In the genomic region with DNA sequence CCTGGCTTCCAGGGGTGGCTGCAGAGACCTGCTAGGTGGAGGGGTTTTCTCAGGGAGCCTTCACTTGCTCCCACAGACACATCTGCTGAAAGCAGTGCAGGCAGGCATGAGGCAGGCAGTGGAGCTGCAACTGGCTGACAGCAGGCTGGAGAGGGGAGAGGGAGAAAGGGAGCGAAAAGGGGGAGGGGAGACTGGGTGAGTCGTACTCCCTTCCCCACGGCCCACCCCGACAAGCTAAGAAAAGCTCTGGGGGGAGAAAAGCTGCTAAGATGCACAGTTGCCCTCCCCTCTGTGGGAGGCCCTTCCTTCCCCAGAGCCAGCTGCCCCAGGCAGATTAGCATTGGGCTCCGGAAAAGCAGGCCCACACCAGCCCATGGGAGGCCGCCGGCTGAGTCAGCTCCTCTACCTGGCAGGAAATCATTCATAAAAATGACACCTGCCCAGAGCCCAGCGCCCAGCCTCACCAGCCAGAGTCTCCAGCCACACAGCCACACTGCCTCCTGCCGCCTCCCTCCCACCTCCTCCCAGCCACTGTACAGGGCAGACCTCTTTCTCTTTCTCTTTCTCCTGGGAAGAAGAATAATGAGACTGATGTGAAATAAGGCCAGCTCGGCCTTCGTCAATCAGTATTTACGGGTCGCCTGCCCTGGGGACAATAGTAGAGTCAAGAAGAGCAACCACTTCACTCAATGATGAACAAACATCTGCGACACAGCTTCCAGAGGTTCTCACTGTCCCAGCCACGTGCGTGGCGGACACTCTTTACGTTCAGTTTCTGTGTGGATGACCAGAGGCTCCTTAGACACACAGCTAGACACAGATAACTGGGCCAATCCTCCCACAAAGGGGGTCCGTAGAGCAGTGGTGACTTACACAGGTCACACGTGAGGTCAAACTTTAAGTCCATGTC, we compare ENCODE assay signal across 8 cellular contexts. TPM values are rescaled to one million over a fixed set of nuclear protein-coding genes. Genes with fewer than 3 reads are reported as not detected.
A peak's percentile ranks its signal among the peaks of the same experiment; 100 is the strongest.
DNase-seq lines count a peak whose midpoint lies in the region; ATAC-seq and TF ChIP-seq lines count a peak whose summit lies in the region.

No MANE protein-coding gene starts in this region.

- H3K4me3 ChIP-seq in dorsolateral prefrontal cortex (no peak overlapping the region), prostate gland (no peak overlapping the region), tibial artery (no peak overlapping the region)

- H3K9me3 ChIP-seq in prostate gland: no peaks in the 10 kb centered on the region
- H3K9me3 ChIP-seq in tibial artery: no peaks in the 10 kb centered on the region

- peak overlapping the region in 54 of 59 donors; percentile 21 to 83 (median 63) for H3K27ac ChIP-seq in dorsolateral prefrontal cortex
- no peak overlapping the region for H3K27ac ChIP-seq in prostate gland
- H3K27ac ChIP-seq in tibial artery: no peak overlapping the region

- no peak overlapping the region for H3K4me3 Mint-ChIP-seq in activated CD4-positive, alpha-beta T cell treated with anti-CD3 and anti-CD28 coated beads, Interleukin-2, amount 10 ng/mL, durations not matched to agents 24 days and 14 days

- H3K4me1 Mint-ChIP-seq in activated CD4-positive, alpha-beta T cell treated with anti-CD3 and anti-CD28 coated beads, Interleukin-2, amount 10 ng/mL, durations not matched to agents 24 days and 14 days: peaks cover 12% of the 10 kb centered on the region

- H3K4me1 ChIP-seq in prostate gland (replicated peaks): no peaks in the 10 kb centered on the region
- peaks cover 0 to 13% (median 0%) of the 10 kb centered on the region in 4 donors for H3K4me1 ChIP-seq in tibial artery

- H3K36me3 Mint-ChIP-seq in activated CD4-positive, alpha-beta T cell treated with anti-CD3 and anti-CD28 coated beads, Interleukin-2, amount 10 ng/mL, durations not matched to agents 24 days and 14 days (ENCODE audit: low read depth): no peaks in the 10 kb centered on the region

- H3K36me3 ChIP-seq in prostate gland: no peaks in the 10 kb centered on the region
- no peaks in the 10 kb centered on the region for H3K36me3 ChIP-seq in tibial artery

- H3K27me3 ChIP-seq in dorsolateral prefrontal cortex (no peaks in the 10 kb centered on the region), prostate gland (replicated peaks; ENCODE audit: insufficient read depth) (no peaks in the 10 kb centered on the region), tibial artery (no peaks in the 10 kb centered on the region)

- WGBS in prostate gland: 43% methylated on average over 20 of the region's 20 CpGs

- no peak for ATAC-seq in GM19455 (IDR thresholded peaks at IDR 0.05; ENCODE audit: unreplicated experiment)

- TF ChIP-seq POLR2A in prostate gland (IDR thresholded peaks at IDR 0.05): no peak

- peak overlapping the region; percentile 56 for H3K27ac Mint-ChIP-seq in activated CD4-positive, alpha-beta T cell treated with anti-CD3 and anti-CD28 coated beads, Interleukin-2, amount 10 ng/mL, durations not matched to agents 24 days and 14 days

- intact Hi-C loops in activated CD4-positive, alpha-beta T cell treated with anti-CD3 and anti-CD28 coated beads, Interleukin-2, amount 10 ng/mL, durations not matched to agents 24 days and 14 days (cut with micrococcal nuclease): no loop called here
- intact Hi-C loops in dorsolateral prefrontal cortex (cut with DNase I): no loop called here
- intact Hi-C loops in prostate gland (cut with DNase I): no loop called here
- intact Hi-C loops in tibial artery (cut with DNase I; ENCODE audit: low total_unique reads): no loop called here

- no peaks in the 10 kb centered on the region for H3K9me3 Mint-ChIP-seq in activated CD4-positive, alpha-beta T cell treated with anti-CD3 and anti-CD28 coated beads, Interleukin-2, amount 10 ng/mL, durations not matched to agents 24 days and 14 days

- no peaks in the 10 kb centered on the region for H3K27me3 Mint-ChIP-seq in activated CD4-positive, alpha-beta T cell treated with anti-CD3 and anti-CD28 coated beads, Interleukin-2, amount 10 ng/mL, durations not matched to agents 24 days and 14 days

- DNase-seq in activated CD4-positive, alpha-beta T cell treated with anti-CD3 and anti-CD28 coated beads, Interleukin-2, amount 10 ng/mL, durations not matched to agents 24 days and 14 days: peak; percentile 62
- DNase-seq in activated CD4-positive, alpha-beta T cell treated with anti-CD3 and anti-CD28 coated beads, Interleukin-2, amount 50 U/mL, for 48 hours: no peak
- peak; percentile 60 for DNase-seq in NCI-H748 treated with DMSO at 0.1 percent for 48 hours (lab: John Stamatoyannopoulos, UW)
- DNase-seq in dorsolateral prefrontal cortex: peak in 4 of 10 donors; percentile 24 to 68 (median 48)
- peak; percentile 9 for DNase-seq in prostate gland (ENCODE audit: low spot score)
- no peak for DNase-seq in 8988T
- no peak for DNase-seq in tibial artery

- TF ChIP-seq CTCF in dorsolateral prefrontal cortex (IDR thresholded peaks at IDR 0.05 in 54 of 56, conservative IDR thresholded peaks at IDR 0.05 in 2 of 56; ENCODE audit: low read depth in 1 of 56, partially characterized antibody in 56 of 56): no peak
- no peak for TF ChIP-seq CTCF in prostate gland (IDR thresholded peaks at IDR 0.05)
- no peak for TF ChIP-seq CTCF in tibial artery (IDR thresholded peaks at IDR 0.05)

RNA-seq across cellular contexts. Expression of a gene that starts 7.7 kb away (rescaled TPM):
- total RNA-seq in activated CD4-positive, alpha-beta T cell treated with anti-CD3 and anti-CD28 coated beads, Interleukin-2, amount 10 ng/mL, durations not matched to agents 24 days and 14 days: 0.07 and 0.12 TPM in 2 replicates
- total RNA-seq in dorsolateral prefrontal cortex (1 to 10 TPM in 113 of 120 experiments, under 1 TPM in 7; 0.71 to 4.9 (median 2.2) TPM), prostate gland (under 1 TPM; 0.14 to 0.51 TPM)

Comparison
In these comparisons a context has a peak if more than half of its experiments do, and no peak if none do; other contexts are left out.
1. DNase-seq: peak in activated CD4-positive, alpha-beta T cell treated with anti-CD3 and anti-CD28 coated beads, Interleukin-2, amount 10 ng/mL, durations not matched to agents 24 days and 14 days (single experiment), NCI-H748 treated with DMSO at 0.1 percent for 48 hours (single experiment) and prostate gland (single experiment); none in activated CD4-positive, alpha-beta T cell treated with anti-CD3 and anti-CD28 coated beads, Interleukin-2, amount 50 U/mL, for 48 hours (0 of 2), 8988T (single experiment) and tibial artery (0 of 2).
2. H3K27ac ChIP-seq: peak in dorsolateral prefrontal cortex (54 of 59); none in prostate gland (0 of 2) and tibial artery (0 of 2).